Comparison of ENCODE assay signal across 19 cellular contexts in the genomic region with DNA sequence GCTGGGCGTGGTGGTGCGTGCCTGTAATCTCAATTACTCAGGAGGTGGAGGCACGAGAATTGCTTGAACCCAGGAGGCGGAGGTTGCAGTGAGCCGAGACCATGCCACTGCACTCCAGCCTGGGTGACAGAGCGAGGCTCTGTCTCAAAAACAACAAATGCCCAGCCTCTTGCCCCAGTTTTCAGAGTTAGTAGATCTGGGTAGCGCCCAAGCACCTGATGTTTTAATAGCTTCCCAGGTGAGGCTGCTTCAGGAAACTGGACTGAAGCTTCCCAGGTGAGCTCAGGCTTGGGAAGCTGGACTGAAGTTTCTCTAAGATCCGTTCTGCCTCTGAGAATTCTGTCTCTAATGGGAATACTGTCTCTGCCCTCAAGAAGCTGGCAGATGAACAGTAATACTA.
"Had no signal": no experiment of that assay in that cellular context is flagged by ENCODE, and none has a peak within 500 bp of the region (broad histone marks: within the 10 kb centered on the region; RNA-seq: fewer than 3 reads in every experiment).

No MANE protein-coding gene starts in this region.

- H3K27me3 Mint-ChIP-seq: dendritic cell treated with granulocyte-macrophage colony-stimulating factor and Interleukin-4, amounts not matched to agents 40 ng/mL and 50 ng/mL, for 4 days; memory B cell; progenitor cell of endocrine pancreas; type B pancreatic cell had no signal

- ATAC-seq: gastrocnemius medialis, left ventricle myocardium superior, lower lobe of right lung, natural killer cell, pancreas, sciatic nerve had no signal

- H3K9me3 ChIP-seq: gastrocnemius medialis, lower lobe of right lung, neutrophil, pancreas, right atrium auricular region, stomach, tibial artery had no signal

- H3K27ac ChIP-seq: epithelial cell of prostate, gastrocnemius medialis, lower lobe of right lung, neutrophil, pancreas, right atrium auricular region, stomach, tibial artery had no signal

- H3K4me3 Mint-ChIP-seq: dendritic cell treated with granulocyte-macrophage colony-stimulating factor and Interleukin-4, amounts not matched to agents 40 ng/mL and 50 ng/mL, for 4 days; endodermal cell; memory B cell; natural killer cell; type B pancreatic cell had no signal

- H3K27me3 ChIP-seq: gastrocnemius medialis, neutrophil, pancreas, right atrium auricular region, stomach, tibial artery had no signal

- H3K27ac Mint-ChIP-seq: dendritic cell treated with granulocyte-macrophage colony-stimulating factor and Interleukin-4, amounts not matched to agents 40 ng/mL and 50 ng/mL, for 4 days; endodermal cell; memory B cell; natural killer cell; progenitor cell of endocrine pancreas; type B pancreatic cell had no signal

- H3K4me2 ChIP-seq: smooth muscle cell had no signal

- H3K9me3 Mint-ChIP-seq: dendritic cell treated with granulocyte-macrophage colony-stimulating factor and Interleukin-4, amounts not matched to agents 40 ng/mL and 50 ng/mL, for 4 days; endodermal cell; memory B cell; natural killer cell; type B pancreatic cell had no signal

- H3K4me3 ChIP-seq: gastrocnemius medialis, lower lobe of right lung, pancreas, right atrium auricular region, smooth muscle cell, stomach, tibial artery had no signal

- H3K4me1 ChIP-seq: pancreas had no signal

- DNase-seq: effector CD8-positive, alpha-beta T cell; gastrocnemius medialis; left ventricle myocardium superior; lower lobe of right lung; natural killer cell; pancreas; stimulated activated CD4-positive, alpha-beta T cell treated with anti-CD3 and anti-CD28 coated beads, Interleukin-1b, Interleukin-23, amount 100 ng/mL, for 48 hours; stomach; tibial artery had no signal
